In the genomic region with DNA sequence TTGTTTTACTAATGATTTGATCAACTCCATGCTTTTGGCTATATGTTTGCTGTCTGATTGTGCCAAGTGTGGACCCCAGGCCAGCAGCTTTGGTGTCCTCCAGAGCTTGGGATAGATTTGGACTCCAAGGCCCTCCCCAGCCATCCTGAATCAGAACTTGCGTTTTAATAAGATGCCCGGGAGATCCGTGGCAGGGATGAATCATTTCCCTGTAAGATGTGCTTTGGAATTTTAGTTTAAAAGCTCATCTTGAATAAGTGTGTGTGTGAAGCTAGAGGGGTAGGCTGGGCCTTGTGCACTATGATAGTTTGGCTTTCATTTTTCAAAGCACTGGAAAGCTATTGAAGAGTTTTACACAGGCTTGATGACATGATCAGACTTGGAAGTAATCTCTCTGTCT, we compare ENCODE assay signal across 1 cellular context.
TF ChIP-seq lines count a peak whose summit lies in the region.

No MANE protein-coding gene starts in this region.

TF ChIP-seq in H1, 55 proteins besides CTCF, POLR2A, EP300 and RAD21 (continued from another document):
- TF ChIP-seq SP1 (IDR thresholded peaks at IDR 0.05; ENCODE audit: low read depth, low read length) (no peak), MAFK (IDR thresholded peaks at IDR 0.05; ENCODE audit: low read depth, low read length) (no peak), CHD2 (IDR thresholded peaks at IDR 0.05; ENCODE audit: low read length) (no peak), KDM4A (IDR thresholded peaks at IDR 0.05; ENCODE audit: low read depth, low read length, severe bottlenecking) (no peak), RXRA (IDR thresholded peaks at IDR 0.05; ENCODE audit: insufficient read depth, low read depth, low read length) (no peak), RNF2 (IDR thresholded peaks at IDR 0.05; ENCODE audit: borderline replicate concordance, low read depth, low read length, missing control alignments, poor library complexity, severe bottlenecking) (no peak), YY1 (IDR thresholded peaks at IDR 0.05; ENCODE audit: low read depth, low read length) (no peak)
- TF ChIP-seq, protein P1, sequence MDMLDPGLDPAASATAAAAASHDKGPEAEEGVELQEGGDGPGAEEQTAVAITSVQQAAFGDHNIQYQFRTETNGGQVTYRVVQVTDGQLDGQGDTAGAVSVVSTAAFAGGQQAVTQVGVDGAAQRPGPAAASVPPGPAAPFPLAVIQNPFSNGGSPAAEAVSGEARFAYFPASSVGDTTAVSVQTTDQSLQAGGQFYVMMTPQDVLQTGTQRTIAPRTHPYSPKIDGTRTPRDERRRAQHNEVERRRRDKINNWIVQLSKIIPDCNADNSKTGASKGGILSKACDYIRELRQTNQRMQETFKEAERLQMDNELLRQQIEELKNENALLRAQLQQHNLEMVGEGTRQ (IDR thresholded peaks at IDR 0.05; ENCODE audit: low read length), result no peak
